ENCODE assay signal across 37 cellular contexts in genomic region chr4:11376146-11376545, GRCh38. TPM values are rescaled to one million over a fixed set of nuclear protein-coding genes. Genes with fewer than 3 reads are reported as not detected.
DNase-seq lines count a peak whose midpoint lies in the region; ATAC-seq, FAIRE-seq and TF ChIP-seq lines count a peak whose summit lies in the region.
"Had no signal": no experiment of that assay in that cellular context is flagged by ENCODE, and none has a peak within 500 bp of the region (broad histone marks: within the 10 kb centered on the region; RNA-seq: fewer than 3 reads in every experiment).

No MANE protein-coding gene starts in this region.

- H4K8ac ChIP-seq in mesendoderm (ENCODE audit: low read depth, low read length) (no peak overlapping the region), trophoblast cell (ENCODE audit: low read depth, low read length) (no peak overlapping the region)

- no peak overlapping the region for H3K4ac ChIP-seq in mesendoderm (ENCODE audit: low read depth, low read length)
- no peak overlapping the region for H3K4ac ChIP-seq in trophoblast cell (ENCODE audit: low read depth, low read length)

- H2AFZ ChIP-seq in trophoblast cell (ENCODE audit: insufficient read depth, low read length, poor library complexity), result no peak overlapping the region

- H3K4me2 ChIP-seq in mesendoderm (ENCODE audit: low read length) (no peak overlapping the region), trophoblast cell (ENCODE audit: low read length) (no peak overlapping the region)
- H3K4me2 ChIP-seq: A549; BLaER1; BLaER1 treated with 17β-estradiol and CSF1 and Interleukin-3, amounts not matched to agents 10 nM and 100 nM had no signal

- FAIRE-seq in bronchial epithelial cell (lab: Jason Lieb, UNC), result peak; percentile 28
- FAIRE-seq: A204.1, A549, D721Med had no signal

- H2BK120ac ChIP-seq in mesendoderm (ENCODE audit: low read depth, low read length) (no peak overlapping the region), trophoblast cell (ENCODE audit: insufficient read depth, low read length, poor library complexity) (no peak overlapping the region)

- H3K79me1 ChIP-seq in mesendoderm (ENCODE audit: low read length) (no peaks in the 10 kb centered on the region), trophoblast cell (ENCODE audit: low read length) (no peaks in the 10 kb centered on the region)

- H2BK5ac ChIP-seq in mesendoderm (ENCODE audit: low read length), result no peak overlapping the region
- H2BK5ac ChIP-seq in trophoblast cell (ENCODE audit: low read depth, low read length, poor library complexity), result no peak overlapping the region

- H3K27ac ChIP-seq in mesendoderm (ENCODE audit: low read depth, low read length) (no peak overlapping the region), trophoblast cell (ENCODE audit: low read depth, low read length) (no peak overlapping the region)
- H3K27ac ChIP-seq: 22Rv1; A549; BLaER1; BLaER1 treated with 17β-estradiol and CSF1 and Interleukin-3, amounts not matched to agents 10 nM and 100 nM; C4-2B had no signal

- no peak overlapping the region for H2AK5ac ChIP-seq in mesendoderm (ENCODE audit: low read length)
- no peak overlapping the region for H2AK5ac ChIP-seq in trophoblast cell (ENCODE audit: low read length)

- H4K12ac ChIP-seq in trophoblast cell (ENCODE audit: low read depth, low read length), result no peak overlapping the region

- no peak overlapping the region for H3K9ac ChIP-seq in mesendoderm (ENCODE audit: low read length)
- H3K9ac ChIP-seq in trophoblast cell (ENCODE audit: low read length), result no peak overlapping the region
- H3K9ac ChIP-seq: BLaER1; BLaER1 treated with 17β-estradiol and CSF1 and Interleukin-3, amounts not matched to agents 10 nM and 100 nM had no signal

- H3K23ac ChIP-seq in mesendoderm (ENCODE audit: low read length), result no peak overlapping the region
- H3K23ac ChIP-seq in trophoblast cell (ENCODE audit: low read length), result no peak overlapping the region

- no peak for DNase-seq in bronchial epithelial cell (ENCODE audit: low read depth)
- DNase-seq in mesendoderm, result peak; percentile 10
- peak; percentile 62 to 90 for DNase-seq in trophoblast cell
- no peak for DNase-seq in activated CD8-positive, alpha-beta memory T cell treated with anti-CD3 and anti-CD28 coated beads, Interleukin-2, amount 50 U/mL, for 4 hours
- DNase-seq: 8988T; ACHN; AML-193; BE2C; C1 segment of cervical spinal cord; Caco-2; Calu3; CD4-positive, alpha-beta memory T cell; CD4-positive, alpha-beta T cell; CD4-positive, CD25-positive, alpha-beta regulatory T cell; CD8-positive, alpha-beta memory T cell; CD8-positive, alpha-beta T cell; COR-L47; DMS 273 treated with DMSO at 0.1 percent for 48 hours; DMS153; DMS53; DMS79; DMS79 treated with DMSO at 0.1 percent for 48 hours; DND-41; EL had no signal

- H3K14ac ChIP-seq in trophoblast cell (ENCODE audit: low read length), result no peak overlapping the region

- H3K4me1 ChIP-seq in mesendoderm (ENCODE audit: control insufficient read depth, low read depth, low read length), result no peaks in the 10 kb centered on the region
- H3K4me1 ChIP-seq in trophoblast cell (ENCODE audit: control insufficient read depth in 1 of 2, insufficient read depth in 2 of 2, low read length in 2 of 2), result no peaks in the 10 kb centered on the region
- H3K4me1 ChIP-seq: A549, BE2C, BLaER1, Caco-2 had no signal

- H2BK15ac ChIP-seq in mesendoderm (replicated peaks; ENCODE audit: low read depth), result no peak overlapping the region

- H3K79me2 ChIP-seq in mesendoderm (ENCODE audit: control insufficient read depth, insufficient read depth, low read length), result no peaks in the 10 kb centered on the region
- no peaks in the 10 kb centered on the region for H3K79me2 ChIP-seq in trophoblast cell (ENCODE audit: control insufficient read depth, insufficient read depth, low read length, poor library complexity)

- ATAC-seq in HG03432 (IDR thresholded peaks at IDR 0.05; ENCODE audit: unreplicated experiment) (no peak), GM19397 (IDR thresholded peaks at IDR 0.05; ENCODE audit: unreplicated experiment) (no peak)
- ATAC-seq: A549; CD8-positive, alpha-beta T cell had no signal

- no peak overlapping the region for H3K4me3 ChIP-seq in bronchial epithelial cell (ENCODE audit: low read depth, low read length)
- no peak overlapping the region for H3K4me3 ChIP-seq in mesendoderm (ENCODE audit: low read length)
- H3K4me3 ChIP-seq in trophoblast cell (ENCODE audit: low read depth, low read length), result no peak overlapping the region
- H3K4me3 ChIP-seq: A549; BLaER1; BLaER1 treated with 17β-estradiol and CSF1 and Interleukin-3, amounts not matched to agents 10 nM and 100 nM had no signal

- H3K56ac ChIP-seq in mesendoderm (ENCODE audit: low read length), result no peak overlapping the region

- H3K9me3 ChIP-seq in trophoblast cell (ENCODE audit: insufficient read depth, low read depth, low read length), result peaks cover 2% of the 10 kb centered on the region
- H3K9me3 ChIP-seq: A549; BE2C; BLaER1; BLaER1 treated with 17β-estradiol and CSF1 and Interleukin-3, amounts not matched to agents 10 nM and 100 nM; Caco-2 had no signal

- TF ChIP-seq CTCF in bronchial epithelial cell (IDR thresholded peaks at IDR 0.05; ENCODE audit: insufficient read depth, low read length, severe bottlenecking), result no peak

- H3K27me3 ChIP-seq in bronchial epithelial cell (ENCODE audit: control insufficient read depth, insufficient read depth, low read length), result no peaks in the 10 kb centered on the region
- H3K27me3 ChIP-seq in mesendoderm (ENCODE audit: insufficient read depth, low read length, poor library complexity), result no peaks in the 10 kb centered on the region
- H3K27me3 ChIP-seq in trophoblast cell (ENCODE audit: insufficient read depth, low read length), result no peaks in the 10 kb centered on the region
- H3K27me3 ChIP-seq: BE2C; BLaER1; BLaER1 treated with 17β-estradiol and CSF1 and Interleukin-3, amounts not matched to agents 10 nM and 100 nM had no signal

- H4K5ac ChIP-seq in mesendoderm (ENCODE audit: low read length), result no peak overlapping the region

- H4K91ac ChIP-seq in trophoblast cell (ENCODE audit: low read depth, low read length), result no peak overlapping the region

- H3K36me3 ChIP-seq in bronchial epithelial cell (ENCODE audit: control insufficient read depth, insufficient read depth, low read length), result no peaks in the 10 kb centered on the region
- H3K36me3 ChIP-seq in mesendoderm (ENCODE audit: control insufficient read depth, insufficient read depth, low read length), result no peaks in the 10 kb centered on the region
- H3K36me3 ChIP-seq in trophoblast cell (ENCODE audit: control insufficient read depth in 1 of 2, insufficient read depth in 2 of 2, low read length in 2 of 2), result no peaks in the 10 kb centered on the region
- H3K36me3 ChIP-seq: BE2C; BLaER1; BLaER1 treated with 17β-estradiol and CSF1 and Interleukin-3, amounts not matched to agents 10 nM and 100 nM had no signal

- WGBS in mesendoderm (ENCODE audit: extremely low coverage, insufficient coverage, low lambda C conversion rate), result no CpG with 5 or more reads among the region's 7 CpGs
- no CpG with 5 or more reads among the region's 7 CpGs for WGBS in trophoblast cell (ENCODE audit: extremely low coverage, insufficient coverage, insufficient read length)

- no peak overlapping the region for H3K18ac ChIP-seq in mesendoderm (ENCODE audit: low read length)
- no peak overlapping the region for H3K18ac ChIP-seq in trophoblast cell (ENCODE audit: low read length)

- no peak overlapping the region for H2BK12ac ChIP-seq in trophoblast cell (ENCODE audit: low read length)

RNA-seq across cellular contexts. Expression of gene HS3ST1, which starts 52.5 kb away (rescaled TPM):
- total RNA-seq in bronchial epithelial cell, result 1.8 and 2.4 TPM in 2 replicates
- 1.2 TPM for polyA plus RNA-seq in mesendoderm (2013, experiment 1 of 2)
- polyA plus RNA-seq in mesendoderm (2013, experiment 2 of 2), result 1.2 TPM
- 1.3 and 1.7 TPM in 2 replicates for polyA plus RNA-seq in trophoblast cell (2013)
- total RNA-seq: A172; A673; CD4-positive, alpha-beta T cell; CD4-positive, CD25-positive, alpha-beta regulatory T cell; CD8-positive, alpha-beta T cell; Daoy had no signal
- polyA plus RNA-seq: BJ; CD4-positive, alpha-beta memory T cell; CD8-positive, alpha-beta memory T cell had no signal

Comparison
In these comparisons a context has a peak if more than half of its experiments do, and no peak if none do; other contexts are left out.
1. DNase-seq: peak in mesendoderm (single experiment) and trophoblast cell (2 of 2); none in bronchial epithelial cell (single experiment) and activated CD8-positive, alpha-beta memory T cell treated with anti-CD3 and anti-CD28 coated beads, Interleukin-2, amount 50 U/mL, for 4 hours (single experiment).